Comparison of ENCODE assay signal across 2 cellular contexts in the genomic region with DNA sequence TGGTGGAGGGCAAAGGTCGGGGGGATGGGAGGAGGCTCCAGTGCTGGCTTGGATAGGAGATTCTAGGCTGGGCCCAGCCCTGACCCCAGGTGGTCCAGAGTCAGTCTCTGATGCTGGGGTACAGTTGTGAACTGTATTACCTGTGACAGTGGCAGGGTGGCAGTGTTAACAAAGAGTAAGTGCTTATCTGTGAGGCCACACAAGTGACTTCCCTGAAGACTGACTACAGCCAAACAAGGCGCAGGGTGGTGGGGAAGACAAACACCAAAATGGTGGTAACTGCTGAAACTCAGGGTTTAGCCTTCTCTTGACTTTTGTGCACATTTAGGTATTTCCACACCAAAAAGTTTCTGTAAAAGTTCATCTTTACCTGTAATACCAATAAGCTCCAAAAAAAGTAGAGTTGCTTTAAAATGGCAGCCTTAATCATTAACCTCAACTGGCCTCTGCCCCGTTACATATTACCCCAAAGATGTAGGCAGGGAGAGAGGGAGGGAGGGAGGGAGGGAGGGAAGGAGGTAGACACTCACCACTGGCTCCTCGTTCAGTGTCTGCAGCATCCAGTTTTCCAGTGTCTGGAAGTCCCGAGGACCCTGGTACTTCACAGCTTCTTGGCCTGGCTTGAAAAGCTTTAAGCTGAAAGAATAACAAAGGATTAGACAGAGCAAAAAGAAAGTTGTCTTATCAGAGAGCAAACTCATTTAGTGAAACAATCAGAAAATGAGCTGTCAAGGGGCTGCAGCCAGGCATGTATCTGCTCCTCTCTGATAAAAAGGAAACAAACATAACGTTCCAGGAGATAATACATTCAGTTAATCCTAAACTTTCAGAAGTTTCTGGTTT.
TF ChIP-seq lines count a peak whose summit lies in the region.

No MANE protein-coding gene starts in this region.

TF ChIP-seq in SK-N-SH treated with all-trans-retinoic acid at 6 μM for 48 hours, 23 proteins besides CTCF, POLR2A, EP300 and RAD21 (continued from another document):
- TF ChIP-seq, protein P1, sequence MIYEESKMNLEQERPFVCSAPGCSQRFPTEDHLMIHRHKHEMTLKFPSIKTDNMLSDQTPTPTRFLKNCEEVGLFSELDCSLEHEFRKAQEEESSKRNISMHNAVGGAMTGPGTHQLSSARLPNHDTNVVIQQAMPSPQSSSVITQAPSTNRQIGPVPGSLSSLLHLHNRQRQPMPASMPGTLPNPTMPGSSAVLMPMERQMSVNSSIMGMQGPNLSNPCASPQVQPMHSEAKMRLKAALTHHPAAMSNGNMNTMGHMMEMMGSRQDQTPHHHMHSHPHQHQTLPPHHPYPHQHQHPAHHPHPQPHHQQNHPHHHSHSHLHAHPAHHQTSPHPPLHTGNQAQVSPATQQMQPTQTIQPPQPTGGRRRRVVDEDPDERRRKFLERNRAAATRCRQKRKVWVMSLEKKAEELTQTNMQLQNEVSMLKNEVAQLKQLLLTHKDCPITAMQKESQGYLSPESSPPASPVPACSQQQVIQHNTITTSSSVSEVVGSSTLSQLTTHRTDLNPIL (CRISPR knock-in tag; IDR thresholded peaks at IDR 0.05; ENCODE audit: low read depth) = no peak
- TF ChIP-seq ZNF8 (CRISPR knock-in tag; IDR thresholded peaks at IDR 0.05) = no peak
- TF ChIP-seq TOX (CRISPR knock-in tag; IDR thresholded peaks at IDR 0.05; ENCODE audit: borderline replicate concordance) = no peak
- no peak for TF ChIP-seq ZNF565 (CRISPR knock-in tag; conservative IDR thresholded peaks at IDR 0.05; ENCODE audit: low read depth)
- no peak for TF ChIP-seq SNAI2 (CRISPR knock-in tag; IDR thresholded peaks at IDR 0.05)
- no peak for TF ChIP-seq RARB (CRISPR knock-in tag; IDR thresholded peaks at IDR 0.05)

TF ChIP-seq in liver, 16 proteins besides CTCF, POLR2A, EP300 and RAD21 (continued from another document):
- TF ChIP-seq NR2F2 (IDR thresholded peaks at IDR 0.05) = no peak
